In genomic region chr1:155080250-155081228, GRCh38 we compare ENCODE assay signal across 9 cellular contexts. TPM values are rescaled to one million over a fixed set of nuclear protein-coding genes. Genes with fewer than 3 reads are reported as not detected.
DNase-seq lines count a peak whose midpoint lies in the region; ATAC-seq, FAIRE-seq and TF ChIP-seq lines count a peak whose summit lies in the region.
"Had no signal": no experiment of that assay in that cellular context is flagged by ENCODE, and none has a peak within 500 bp of the region (broad histone marks: within the 10 kb centered on the region; RNA-seq: fewer than 3 reads in every experiment).

No MANE protein-coding gene starts in this region.

- peak overlapping the region; percentile 65 for H4K5ac ChIP-seq in H1 (ENCODE audit: insufficient read length, low read depth, low read length)

- H3K4me2 ChIP-seq in HCT116 (ENCODE audit: low read length) (peak overlapping the region; percentile 99), H1 (ENCODE audit: insufficient read depth in 1 of 2, low read depth in 2 of 2, low read length in 2 of 2) (peak overlapping the region; percentile 93 to 95)

- H3K9me2 ChIP-seq in HCT116 (ENCODE audit: insufficient read depth), result no peaks in the 10 kb centered on the region

- H3K4me3 ChIP-seq in HCT116 (replicated peaks in 1 of 2; ENCODE audit: low read depth in 1 of 2, low read length in 2 of 2), result peak overlapping the region; percentile 73 to 90
- H3K4me3 ChIP-seq in Panc1 (ENCODE audit: low read depth in 2 of 2, low read length in 2 of 2), result peak overlapping the region; percentile 33 to 53
- peak overlapping the region; percentile 57 to 77 (median 64) for H3K4me3 ChIP-seq in H1 (ENCODE audit: extremely low read depth in 1 of 4, insufficient read depth in 2 of 4, low read depth in 3 of 4, low read length in 4 of 4)
- H3K4me3 ChIP-seq in sigmoid colon, result peak overlapping the region in 3 of 4 donors; percentile 18 to 20 (median 20)

- H2BK20ac ChIP-seq in H1 (ENCODE audit: low read length), result no peak overlapping the region

- H2AFZ ChIP-seq in HCT116 (ENCODE audit: low read depth, low read length, poor library complexity, severe bottlenecking) (no peak overlapping the region), H1 (ENCODE audit: low read length) (no peak overlapping the region)

- POLR2A ChIA-PET in HCT116 (lab: Charles Lee), result interaction anchor here (1.3 kb wide), 1 partner anchor 17 kb away, joined by 5 read pairs; the partner anchor contains the start of gene EFNA4
- POLR2A ChIA-PET in Panc1 (lab: Charles Lee), result no interaction called here
- POLR2A ChIA-PET in H1 (lab: Charles Lee; ENCODE audit: partially characterized antibody), result interaction anchor here (0.7 to 2.6 kb wide), 17 partner anchors 10 to 210 kb away, joined by 3 to 21 read pairs (median 3); partner anchors contain the start of genes ADAM15, EFNA4, KCNN3 and KRTCAP2

- no peak overlapping the region for H2AK5ac ChIP-seq in H1 (ENCODE audit: low read depth, low read length)

- no peak overlapping the region for H3K14ac ChIP-seq in H1 (ENCODE audit: insufficient read length)

- RAD21 ChIA-PET in HCT116 (lab: Charles Lee; ENCODE audit: low non-redundant PET in 1 of 2, low total read pairs in 2 of 2, uncharacterized antibody in 2 of 2, unreplicated experiment in 2 of 2), result no interaction called here

- H3K23me2 ChIP-seq in H1 (ENCODE audit: low read depth, low read length), result peaks cover 18% of the 10 kb centered on the region; the same call in 1 of the 2 replicates

- no TSS peak for BruUV-seq in HCT116 (replicated peaks; lab: Mats Ljungman, UMichigan)
- BruUV-seq in Panc1 (replicated peaks; lab: Mats Ljungman, UMichigan), result no TSS peak

- no peak for TF ChIP-seq POLR2A in HCT116 (IDR thresholded peaks at IDR 0.05; ENCODE audit: borderline replicate concordance, extremely low read depth, insufficient read depth, insufficient read length)
- TF ChIP-seq POLR2A in H1 (IDR thresholded peaks at IDR 0.05; ENCODE audit: control extremely low read depth in 1 of 2, low read depth in 2 of 2, low read length in 2 of 2), result peak in 1 of 2 experiments; percentile 55; a peak in 1 of 3 replicates
- no peak for TF ChIP-seq POLR2A in sigmoid colon (IDR thresholded peaks at IDR 0.05)

- peak overlapping the region; percentile 37 for H3K56ac ChIP-seq in H1 (replicated peaks; ENCODE audit: insufficient read length, low read depth, low read length)

- intact Hi-C loops in HCT116 (cut with micrococcal nuclease), result loop anchor here (5.0 kb wide), 1 partner anchor 523 kb away; the partner anchor contains the start of gene UBE2Q1
- intact Hi-C loops in Panc1 (cut with micrococcal nuclease; ENCODE audit: unreplicated experiment), result no loop called here
- intact Hi-C loops in sigmoid colon (cut with DNase I), result no loop called here

- FAIRE-seq in H1 (lab: Jason Lieb, UNC), result no peak
- FAIRE-seq: GM18507 had no signal

- H3K79me2 ChIP-seq in HCT116 (ENCODE audit: insufficient read depth, low read length) (no peaks in the 10 kb centered on the region; the same call in 1 of the 2 replicates), H1 (ENCODE audit: control insufficient read depth in 1 of 2, insufficient read depth in 2 of 2, low read length in 2 of 2) (no peaks in the 10 kb centered on the region)

- H4K20me1 ChIP-seq in HCT116 (ENCODE audit: insufficient read depth) (no peaks in the 10 kb centered on the region), H1 (replicated peaks in 1 of 2; ENCODE audit: control insufficient read depth in 1 of 2, insufficient read depth in 2 of 2, low read length in 2 of 2) (peaks cover 0 to 16% of the 10 kb centered on the region in 2 experiments)

- H2BK15ac ChIP-seq in H1 (ENCODE audit: low read length), result no peak overlapping the region

- H4K8ac ChIP-seq in H1 (ENCODE audit: extremely low read depth, insufficient read depth, low read length), result peak overlapping the region; percentile 61

- DNase-seq in 8988T (peak; percentile 80), HCT116 (ENCODE audit: low read depth, low spot score) (no peak), Panc1 (ENCODE audit: low read depth, low spot score) (no peak), H1 (ENCODE audit: low read depth in 1 of 2, low spot score in 2 of 2) (peak in 1 of 2 experiments; percentile 93), sigmoid colon (peak; percentile 62), HT-29 (ENCODE audit: low spot score) (no peak), LoVo (ENCODE audit: low spot score) (no peak)

- ATAC-seq in HCT116 (no peak), Panc1 (no peak), HG02981 (IDR thresholded peaks at IDR 0.05; ENCODE audit: unreplicated experiment) (no peak)

- H3K9ac ChIP-seq in HCT116 (ENCODE audit: low read length) (peak overlapping the region; percentile 81), H1 (replicated peaks in 1 of 4; ENCODE audit: extremely low read depth in 1 of 4, low read depth in 3 of 4, low read length in 3 of 4) (no peak overlapping the region)

- peak overlapping the region; percentile 93 for H3K18ac ChIP-seq in H1 (ENCODE audit: extremely low read depth, low read length)

- CTCF ChIA-PET in HCT116 (lab: Charles Lee), result interaction anchor here (0.9 to 1.3 kb wide), 7 partner anchors 11 to 521 kb away, joined by 3 to 4 read pairs (median 3); partner anchors contain the start of genes EFNA4 and KRTCAP2
- CTCF ChIA-PET in Panc1 (lab: Charles Lee), result no interaction called here
- CTCF ChIA-PET in H1 (lab: Charles Lee; ENCODE audit: partially characterized antibody), result interaction anchor here (0.8 to 33.9 kb wide), 5 partner anchors 10 to 92 kb away, joined by 3 to 907 read pairs (median 5); partner anchors contain the start of genes ADAM15 and EFNA4

- H3K27ac ChIP-seq in HCT116 (ENCODE audit: low read depth, low read length), result peak overlapping the region; percentile 53; the same call in 1 of the 2 replicates
- H3K27ac ChIP-seq in Panc1 (ENCODE audit: low read length), result no peak overlapping the region
- H3K27ac ChIP-seq in H1 (ENCODE audit: low read depth, low read length), result no peak overlapping the region
- no peak overlapping the region for H3K27ac ChIP-seq in sigmoid colon

- H2BK12ac ChIP-seq in H1 (ENCODE audit: low read depth, low read length), result 0 out of 2 replicates have a peak overlapping the region, but pooled peaks have one; percentile 19

- H3K4me1 ChIP-seq in HCT116 (ENCODE audit: control insufficient read depth in 1 of 2, insufficient read depth in 2 of 2, low read length in 2 of 2) (peaks cover 32 to 67% of the 10 kb centered on the region in 2 experiments), Panc1 (ENCODE audit: control insufficient read depth, insufficient read depth, low read length) (peaks cover 17% of the 10 kb centered on the region), H1 (replicated peaks in 1 of 4; ENCODE audit: control insufficient read depth in 3 of 4, insufficient read depth in 4 of 4, low read length in 3 of 4) (peaks cover 0 to 42% (median 20%) of the 10 kb centered on the region in 4 experiments; a peak in 6 of 7 replicates), sigmoid colon (peaks cover 0 to 55% (median 52%) of the 10 kb centered on the region in 4 donors)

- WGBS in H1 (ENCODE audit: extremely low coverage in 1 of 2, insufficient coverage in 1 of 2, insufficient read length in 1 of 2, insufficient replicate concordance in 2 of 2, low coverage in 1 of 2, low lambda C conversion rate in 2 of 2, missing lambda C conversion rate in 1 of 2), 2 experiments, result 6% methylated on average over 24 of the region's 80 CpGs; no CpG with 5 or more reads in 1 of the 2 experiments
- WGBS in sigmoid colon, 2 donors, result 0 to 1% methylated on average over 80 of the region's 80 CpGs

- H3K9me3 ChIP-seq in HCT116 (ENCODE audit: control insufficient read depth in 1 of 2, insufficient read depth in 1 of 2, low read depth in 1 of 2, low read length in 2 of 2) (no peaks in the 10 kb centered on the region), Panc1 (ENCODE audit: control insufficient read depth, insufficient read depth, low read depth, low read length) (no peaks in the 10 kb centered on the region), H1 (ENCODE audit: insufficient read depth in 2 of 2, low read depth in 1 of 2, low read length in 1 of 2) (no peaks in the 10 kb centered on the region), sigmoid colon (no peaks in the 10 kb centered on the region)

- H4K91ac ChIP-seq in H1 (replicated peaks; ENCODE audit: insufficient read length, low read length), result no peak overlapping the region

- H3K27me3 ChIP-seq in HCT116 (ENCODE audit: insufficient read depth, low read length) (no peaks in the 10 kb centered on the region), Panc1 (ENCODE audit: control insufficient read depth, insufficient read depth, low read length) (peaks cover 9% of the 10 kb centered on the region), H1 (replicated peaks in 1 of 4; ENCODE audit: control insufficient read depth in 3 of 4, extremely low read depth in 1 of 4, insufficient read depth in 3 of 4, low read length in 3 of 4) (peaks cover 49 to 67% (median 64%) of the 10 kb centered on the region in 4 experiments), sigmoid colon (peaks cover 45 to 58% (median 56%) of the 10 kb centered on the region in 3 donors)

- H3K23ac ChIP-seq in H1 (ENCODE audit: insufficient read length), result no peak overlapping the region

- TF ChIP-seq EP300 in H1 (IDR thresholded peaks at IDR 0.05; ENCODE audit: borderline replicate concordance in 1 of 2, low read depth in 2 of 2, low read length in 2 of 2) (0 out of 3 replicates have a peak, but pooled peaks of 1 of the 2 experiments have one; percentile 42), sigmoid colon (IDR thresholded peaks at IDR 0.05) (no peak)

- no peak overlapping the region; the same call in 1 of the 2 replicates for H2BK5ac ChIP-seq in H1 (ENCODE audit: low read depth, low read length)

- H3K4ac ChIP-seq in H1 (replicated peaks; ENCODE audit: insufficient read length, low read depth, low read length), result no peak overlapping the region

- TF ChIP-seq CTCF in HCT116 (IDR thresholded peaks at IDR 0.05 in 2 of 3, conservative IDR thresholded peaks at IDR 0.05 in 1 of 3; ENCODE audit: borderline replicate concordance in 1 of 3, insufficient read depth in 1 of 3, low read depth in 2 of 3, low read length in 2 of 3) (no peak), Panc1 (IDR thresholded peaks at IDR 0.05) (no peak), H1 (IDR thresholded peaks at IDR 0.05; ENCODE audit: control extremely low read depth in 1 of 3, insufficient read depth in 1 of 3, low read depth in 1 of 3, low read length in 3 of 3) (no peak), sigmoid colon (IDR thresholded peaks at IDR 0.05) (no peak)

- in situ Hi-C loops in Panc1 (cut with HindIII; ENCODE audit: low pct_unique_long_range_greater_than_20kb, low sequenced_read_pairs), result no loop called here

- H3K79me1 ChIP-seq in H1 (ENCODE audit: low read depth, low read length), result no peaks in the 10 kb centered on the region

- no peak overlapping the region for H2BK120ac ChIP-seq in H1 (replicated peaks; ENCODE audit: low read depth, low read length)

- H3K36me3 ChIP-seq in HCT116 (ENCODE audit: control insufficient read depth in 1 of 2, insufficient read depth in 2 of 2, low read length in 2 of 2) (no peaks in the 10 kb centered on the region), Panc1 (ENCODE audit: control insufficient read depth, insufficient read depth, low read length) (no peaks in the 10 kb centered on the region; the same call in 1 of the 2 replicates), H1 (ENCODE audit: control insufficient read depth in 2 of 4, insufficient read depth in 4 of 4, low read length in 3 of 4) (no peaks in the 10 kb centered on the region), sigmoid colon (no peaks in the 10 kb centered on the region)

- TF ChIP-seq RAD21 in HCT116 (IDR thresholded peaks at IDR 0.05; ENCODE audit: low read depth) (no peak), H1 (IDR thresholded peaks at IDR 0.05 in 1 of 2, conservative IDR thresholded peaks at IDR 0.05 in 1 of 2; ENCODE audit: low read depth in 2 of 2, low read length in 2 of 2) (no peak)

RNA-seq across cellular contexts. Expression of gene EFNA3, which starts 1.9 kb away (rescaled TPM):
- 20.4 TPM for total RNA-seq in HCT116 (2021; ENCODE audit: unreplicated experiment)
- polyA plus RNA-seq in HCT116 (2012), result 29.2 and 31.1 TPM in 2 replicates
- 2.3 TPM for total RNA-seq in Panc1 (2021; ENCODE audit: unreplicated experiment)
- 6.0 TPM for polyA plus RNA-seq in Panc1 (2012; ENCODE audit: insufficient read length)
- total RNA-seq in H1 (2021; fragmentation: NEBNext Ultra II Directional; extraction: Animal tissue kit (Norgen Biotek cat#: 25700)), result 10.8 and 11.6 TPM in 2 replicates
- polyA plus RNA-seq in H1 (2011; rRNA removed), result 13.8 and 18.7 TPM in 2 replicates
- 9.6 TPM for polyA plus RNA-seq in H1 (2011; cell fraction: cytosol; rRNA removed)
- polyA plus RNA-seq in H1 (2011; cell fraction: nucleus; rRNA removed), result 14.5 TPM
- 7.9 to 16.6 TPM (median 13.5 TPM) in 4 replicates for polyA plus RNA-seq in H1 (2012, experiment 1 of 2)
- 13.4 TPM for polyA plus RNA-seq in H1 (2012, experiment 2 of 2)
- 11.6 TPM for polyA plus RNA-seq in H1 (2013, experiment 1 of 2)
- 10.9 TPM for polyA plus RNA-seq in H1 (2013, experiment 2 of 2)
- 5.2 and 7.7 TPM in 2 replicates for polyA minus RNA-seq in H1 (2011; rRNA and poly(A)+ RNA removed)
- polyA minus RNA-seq in H1 (2011; cell fraction: cytosol; rRNA and poly(A)+ RNA removed), result 2.1 TPM
- polyA minus RNA-seq in H1 (2011; cell fraction: nucleus; rRNA and poly(A)+ RNA removed), result 5.4 TPM
- 1 to 10 TPM in 3 of 4 donors, under 1 TPM in 1; 0.27 to 3.0 (median 1.9) TPM for total RNA-seq in sigmoid colon
- polyA plus RNA-seq in sigmoid colon, result 1 to 10 TPM; 8.4 to 9.0 (median 8.5) TPM
- 2.4 and 3.9 TPM in 2 replicates for total RNA-seq in HT-29 (2014; rRNA removed; shearing (Covaris generic))

RNA-seq across cellular contexts. Expression of gene EFNA4, which starts 17.0 kb away (rescaled TPM):
- total RNA-seq in HCT116 (2021; ENCODE audit: unreplicated experiment) (9.8 TPM), Panc1 (2021; ENCODE audit: unreplicated experiment) (8.0 TPM), sigmoid colon (1 to 10 TPM; 1.6 to 5.0 (median 3.1) TPM)
- polyA plus RNA-seq in HCT116 (2012), result 9.0 and 10.9 TPM in 2 replicates
- polyA plus RNA-seq in Panc1 (2012; ENCODE audit: insufficient read length), result 6.9 TPM
- 18.5 and 21.9 TPM in 2 replicates for total RNA-seq in H1 (2021; fragmentation: NEBNext Ultra II Directional; extraction: Animal tissue kit (Norgen Biotek cat#: 25700))
- polyA plus RNA-seq in H1 (2011; rRNA removed) (23.2 and 23.9 TPM in 2 replicates), sigmoid colon (10 to 100 TPM; 10.2 to 22.2 (median 12.0) TPM)
- polyA plus RNA-seq in H1 (2011; cell fraction: cytosol; rRNA removed), result 21.9 TPM
- 30.6 TPM for polyA plus RNA-seq in H1 (2011; cell fraction: nucleus; rRNA removed)
- 19.2 to 24.8 TPM (median 23.5 TPM) in 4 replicates for polyA plus RNA-seq in H1 (2012, experiment 1 of 2)
- 37.0 TPM for polyA plus RNA-seq in H1 (2012, experiment 2 of 2)
- 27.7 TPM for polyA plus RNA-seq in H1 (2013, experiment 1 of 2)
- polyA plus RNA-seq in H1 (2013, experiment 2 of 2), result 31.5 TPM
- polyA minus RNA-seq in H1 (2011; rRNA and poly(A)+ RNA removed), result 13.4 and 16.4 TPM in 2 replicates
- polyA minus RNA-seq in H1 (2011; cell fraction: cytosol; rRNA and poly(A)+ RNA removed), result 10.6 TPM
- 8.8 TPM for polyA minus RNA-seq in H1 (2011; cell fraction: nucleus; rRNA and poly(A)+ RNA removed)
- 34.6 and 45.0 TPM in 2 replicates for total RNA-seq in HT-29 (2014; rRNA removed; shearing (Covaris generic))

RNA-seq across cellular contexts. Expression of gene ADAM15, which starts 29.4 kb away (rescaled TPM):
- total RNA-seq in HCT116 (2021; ENCODE audit: unreplicated experiment) (149 TPM), Panc1 (2021; ENCODE audit: unreplicated experiment) (41.7 TPM), sigmoid colon (10 to 100 TPM; 42.6 to 66.7 (median 53.1) TPM)
- polyA plus RNA-seq in HCT116 (2012), result 185 and 189 TPM in 2 replicates
- polyA plus RNA-seq in Panc1 (2012; ENCODE audit: insufficient read length), result 45.7 TPM
- total RNA-seq in H1 (2021; fragmentation: NEBNext Ultra II Directional; extraction: Animal tissue kit (Norgen Biotek cat#: 25700)), result 32.2 and 32.9 TPM in 2 replicates
- polyA plus RNA-seq in H1 (2011; rRNA removed) (37.6 and 51.2 TPM in 2 replicates), sigmoid colon (100 to 1,000 TPM in 1 of 3 donors, 10 to 100 TPM in 2; 37.8 to 186 (median 55.9) TPM)
- polyA plus RNA-seq in H1 (2011; cell fraction: cytosol; rRNA removed), result 30.7 TPM
- 105 TPM for polyA plus RNA-seq in H1 (2011; cell fraction: nucleus; rRNA removed)
- polyA plus RNA-seq in H1 (2012, experiment 1 of 2), result 19.9 to 42.2 TPM (median 37.8 TPM) in 4 replicates
- polyA plus RNA-seq in H1 (2012, experiment 2 of 2), result 40.9 TPM
- polyA plus RNA-seq in H1 (2013, experiment 1 of 2), result 29.2 TPM
- polyA plus RNA-seq in H1 (2013, experiment 2 of 2), result 29.2 TPM
- 40.1 and 41.1 TPM in 2 replicates for polyA minus RNA-seq in H1 (2011; rRNA and poly(A)+ RNA removed)
- polyA minus RNA-seq in H1 (2011; cell fraction: cytosol; rRNA and poly(A)+ RNA removed), result 45.4 TPM
- 30.4 TPM for polyA minus RNA-seq in H1 (2011; cell fraction: nucleus; rRNA and poly(A)+ RNA removed)
- 177 and 185 TPM in 2 replicates for total RNA-seq in HT-29 (2014; rRNA removed; shearing (Covaris generic))

RNA-seq across cellular contexts. Expression of gene DCST1, which starts 46.9 kb away (rescaled TPM):
- total RNA-seq in HCT116 (2021; ENCODE audit: unreplicated experiment) (0.32 TPM), Panc1 (2021; ENCODE audit: unreplicated experiment) (not detected), sigmoid colon (under 1 TPM in 1 of 4 donors, not detected in 3; 0.16 TPM)
- polyA plus RNA-seq in HCT116 (2012), result 0.08 and 0.14 TPM in 2 replicates
- polyA plus RNA-seq in Panc1 (2012; ENCODE audit: insufficient read length), result not detected
- total RNA-seq in H1 (2021; fragmentation: NEBNext Ultra II Directional; extraction: Animal tissue kit (Norgen Biotek cat#: 25700)), result not detected in 2 replicates
- polyA plus RNA-seq in H1 (2011; rRNA removed) (0.03 TPM in 1 of 2 replicates, not detected in the other), sigmoid colon (under 1 TPM in 1 of 3 donors, not detected in 2; 0.09 TPM)
- not detected for polyA plus RNA-seq in H1 (2011; cell fraction: cytosol; rRNA removed)
- 0.24 TPM for polyA plus RNA-seq in H1 (2011; cell fraction: nucleus; rRNA removed)
- 0.08 TPM in 1 of 4 replicates, not detected in the others for polyA plus RNA-seq in H1 (2012, experiment 1 of 2)
- polyA plus RNA-seq in H1 (2012, experiment 2 of 2), result not detected
- 0.06 TPM for polyA plus RNA-seq in H1 (2013, experiment 1 of 2)
- not detected for polyA plus RNA-seq in H1 (2013, experiment 2 of 2)
- not detected in 2 replicates for polyA minus RNA-seq in H1 (2011; rRNA and poly(A)+ RNA removed)
- polyA minus RNA-seq in H1 (2011; cell fraction: cytosol; rRNA and poly(A)+ RNA removed), result not detected
- polyA minus RNA-seq in H1 (2011; cell fraction: nucleus; rRNA and poly(A)+ RNA removed), result not detected
- total RNA-seq in HT-29 (2014; rRNA removed; shearing (Covaris generic)), result 0.05 TPM in 1 of 2 replicates, not detected in the other

RNA-seq across cellular contexts. Expression of gene DCST2, which starts 47.0 kb away (rescaled TPM):
- total RNA-seq in HCT116 (2021; ENCODE audit: unreplicated experiment) (2.0 TPM), Panc1 (2021; ENCODE audit: unreplicated experiment) (0.13 TPM), sigmoid colon (under 1 TPM in 3 of 4 donors, not detected in 1; 0.27 to 0.49 (median 0.36) TPM)
- 2.4 and 2.9 TPM in 2 replicates for polyA plus RNA-seq in HCT116 (2012)
- polyA plus RNA-seq in Panc1 (2012; ENCODE audit: insufficient read length), result not detected
- total RNA-seq in H1 (2021; fragmentation: NEBNext Ultra II Directional; extraction: Animal tissue kit (Norgen Biotek cat#: 25700)), result 0.43 TPM in 1 of 2 replicates, not detected in the other
- polyA plus RNA-seq in H1 (2011; rRNA removed) (1.7 and 2.1 TPM in 2 replicates), sigmoid colon (1 to 10 TPM in 1 of 3 donors, not detected in 2; 2.0 TPM)
- 1.9 TPM for polyA plus RNA-seq in H1 (2011; cell fraction: cytosol; rRNA removed)
- polyA plus RNA-seq in H1 (2011; cell fraction: nucleus; rRNA removed), result 10.2 TPM
- 0.26 to 1.0 TPM (median 0.74 TPM) in 4 replicates for polyA plus RNA-seq in H1 (2012, experiment 1 of 2)
- 0.13 TPM for polyA plus RNA-seq in H1 (2012, experiment 2 of 2)
- 0.53 TPM for polyA plus RNA-seq in H1 (2013, experiment 1 of 2)
- polyA plus RNA-seq in H1 (2013, experiment 2 of 2), result 0.26 TPM
- polyA minus RNA-seq in H1 (2011; rRNA and poly(A)+ RNA removed), result 0.07 and 1.6 TPM in 2 replicates
- not detected for polyA minus RNA-seq in H1 (2011; cell fraction: cytosol; rRNA and poly(A)+ RNA removed)
- 0.30 TPM for polyA minus RNA-seq in H1 (2011; cell fraction: nucleus; rRNA and poly(A)+ RNA removed)
- 0.70 and 3.3 TPM in 2 replicates for total RNA-seq in HT-29 (2014; rRNA removed; shearing (Covaris generic))

Comparison
In these comparisons a context has a peak if more than half of its experiments do, and no peak if none do; other contexts are left out.
1. DNase-seq: peak in 8988T (single experiment) and sigmoid colon (single experiment); none in HCT116 (single experiment), Panc1 (single experiment), HT-29 (single experiment) and LoVo (single experiment).
2. H3K4me3 ChIP-seq: peak in every context shown above with its lines; median percentile 82 in HCT116; 64 in H1; 43 in Panc1; 20 in sigmoid colon.